ENCODE assay signal across 10 cellular contexts in genomic region chr7:135238112-135238744, GRCh38. TPM values are rescaled to one million over a fixed set of nuclear protein-coding genes. Genes with fewer than 3 reads are reported as not detected.
A peak's percentile ranks its signal among the peaks of the same experiment; 100 is the strongest.
DNase-seq lines count a peak whose midpoint lies in the region; ATAC-seq and TF ChIP-seq lines count a peak whose summit lies in the region.
"Had no signal": no experiment of that assay in that cellular context is flagged by ENCODE, and none has a peak within 500 bp of the region (broad histone marks: within the 10 kb centered on the region; RNA-seq: fewer than 3 reads in every experiment).

No MANE protein-coding gene starts in this region.

- WGBS in heart right ventricle, 2 donors, result 83 to 89% methylated on average over 11 of the region's 11 CpGs
- 86 to 91% (median 87%) methylated on average over 11 of the region's 11 CpGs for WGBS in heart left ventricle, 4 donors
- 85% methylated on average over 6 to 11 of the region's 11 CpGs for WGBS in tibial nerve, 2 donors

- H3K36me3 ChIP-seq in heart right ventricle (no peaks in the 10 kb centered on the region), heart left ventricle (no peaks in the 10 kb centered on the region), OCI-LY7 (ENCODE audit: insufficient read depth, low read length) (no peaks in the 10 kb centered on the region), thoracic aorta (no peaks in the 10 kb centered on the region), tibial nerve (no peaks in the 10 kb centered on the region)

- BruUV-seq in OCI-LY7 (replicated peaks; lab: Mats Ljungman, UMichigan), result no TSS peak

- H3K4me2 ChIP-seq in OCI-LY7 (ENCODE audit: low read length), result no peak overlapping the region

- H3K27me3 ChIP-seq in heart right ventricle, result no peaks in the 10 kb centered on the region
- H3K27me3 ChIP-seq in heart left ventricle, result peaks cover 0 to 4% (median 0%) of the 10 kb centered on the region in 9 donors
- H3K27me3 ChIP-seq in thoracic aorta (replicated peaks; ENCODE audit: insufficient read depth), result no peaks in the 10 kb centered on the region
- H3K27me3 ChIP-seq in tibial nerve, result no peaks in the 10 kb centered on the region

- CTCF ChIA-PET in OCI-LY7 (lab: Charles Lee; ENCODE audit: unreplicated experiment), result no interaction called here

- peak in 5 of 9 donors; percentile 9 to 36 (median 16) for TF ChIP-seq CTCF in heart right ventricle (IDR thresholded peaks at IDR 0.05)
- peak in 5 of 12 donors; percentile 13 to 27 (median 14) for TF ChIP-seq CTCF in heart left ventricle (IDR thresholded peaks at IDR 0.05)
- TF ChIP-seq CTCF in OCI-LY7 (conservative IDR thresholded peaks at IDR 0.05; ENCODE audit: low read length), result peak; percentile 79
- TF ChIP-seq CTCF in epithelial cell of proximal tubule (conservative IDR thresholded peaks at IDR 0.05; ENCODE audit: low read depth, low read length), result peak; percentile 70
- TF ChIP-seq CTCF in thoracic aorta (IDR thresholded peaks at IDR 0.05), result peak; percentile 15
- TF ChIP-seq CTCF in tibial nerve (IDR thresholded peaks at IDR 0.05), result no peak

- TF ChIP-seq POLR2A in heart left ventricle (IDR thresholded peaks at IDR 0.05) (no peak), tibial nerve (IDR thresholded peaks at IDR 0.05) (no peak)

- H3K9me3 ChIP-seq in heart right ventricle, result no peaks in the 10 kb centered on the region
- H3K9me3 ChIP-seq in heart left ventricle, result no peaks in the 10 kb centered on the region
- no peaks in the 10 kb centered on the region for H3K9me3 ChIP-seq in OCI-LY7 (ENCODE audit: low read length)
- H3K9me3 ChIP-seq in thoracic aorta, result no peaks in the 10 kb centered on the region
- no peaks in the 10 kb centered on the region for H3K9me3 ChIP-seq in tibial nerve

- no peaks in the 10 kb centered on the region for H4K20me1 ChIP-seq in OCI-LY7 (ENCODE audit: insufficient read depth, low read length)

- intact Hi-C loops in heart right ventricle (cut with DNase I) (no loop called here), heart left ventricle (cut with DNase I) (no loop called here), OCI-LY7 (cut with micrococcal nuclease; ENCODE audit: unreplicated experiment) (no loop called here)

- no peaks in the 10 kb centered on the region for H3K79me2 ChIP-seq in OCI-LY7 (ENCODE audit: insufficient read depth, low read depth, low read length)

- H3K27ac ChIP-seq in heart right ventricle, result no peak overlapping the region
- H3K27ac ChIP-seq in heart left ventricle, result no peak overlapping the region
- no peak overlapping the region for H3K27ac ChIP-seq in OCI-LY7 (ENCODE audit: low read depth, low read length, poor library complexity, severe bottlenecking)
- H3K27ac ChIP-seq in thoracic aorta, result no peak overlapping the region
- H3K27ac ChIP-seq in tibial nerve, result no peak overlapping the region

- no peak for ATAC-seq in heart right ventricle
- no peak for ATAC-seq in heart left ventricle
- ATAC-seq in thoracic aorta (ENCODE audit: insufficient number of reproducible peaks, low FRiP score, low read depth), result no peak

- no peak for TF ChIP-seq EP300 in tibial nerve (IDR thresholded peaks at IDR 0.05)

- POLR2A ChIA-PET in OCI-LY7 (lab: Charles Lee), result interaction anchor here (0.7 kb wide), 1 partner anchor 50 kb away, joined by 3 read pairs; no protein-coding TSS in a partner anchor

- H3K4me3 ChIP-seq in heart right ventricle (no peak overlapping the region), heart left ventricle (no peak overlapping the region), OCI-LY7 (ENCODE audit: low read depth, low read length, poor library complexity, severe bottlenecking) (no peak overlapping the region), epithelial cell of proximal tubule (ENCODE audit: low read depth, low read length) (no peak overlapping the region), thoracic aorta (no peak overlapping the region), tibial nerve (no peak overlapping the region)

- no peaks in the 10 kb centered on the region; the same call in 1 of the 2 replicates for H3K9me2 ChIP-seq in OCI-LY7 (ENCODE audit: insufficient read depth, low read length)

- H2AFZ ChIP-seq in OCI-LY7 (ENCODE audit: low read length), result no peak overlapping the region

- no peaks in the 10 kb centered on the region for H3K4me1 ChIP-seq in heart right ventricle
- no peaks in the 10 kb centered on the region for H3K4me1 ChIP-seq in heart left ventricle
- H3K4me1 ChIP-seq in OCI-LY7 (ENCODE audit: insufficient read depth, low read length, poor library complexity, severe bottlenecking), result no peaks in the 10 kb centered on the region
- no peaks in the 10 kb centered on the region for H3K4me1 ChIP-seq in thoracic aorta (ENCODE audit: control insufficient read depth in 1 of 2, low read depth in 2 of 2)
- no peaks in the 10 kb centered on the region for H3K4me1 ChIP-seq in tibial nerve

- DNase-seq in heart right ventricle (no peak), heart left ventricle (no peak), OCI-LY7 (ENCODE audit: low spot score) (peak; percentile 14), epithelial cell of proximal tubule (ENCODE audit: low read depth) (no peak), thoracic aorta (ENCODE audit: low spot score) (no peak), T-helper 9 cell (no peak), SKM-1 treated with dmso at 0.1 percent for 144 hours (lab: John Stamatoyannopoulos, UW; ENCODE audit: unreplicated experiment) (no peak), tibial nerve (ENCODE audit: low spot score in 2 of 2) (no peak)
- DNase-seq: activated CD4-positive, CD25-positive, alpha-beta regulatory T cell treated with anti-CD3 and anti-CD28 coated beads, Interleukin-2, amount 50 U/mL, for 72 hours had no signal

RNA-seq across cellular contexts. Expression of gene STRA8, which starts 4.6 kb away (rescaled TPM):
- total RNA-seq in heart right ventricle (not detected), heart left ventricle (not detected), OCI-LY7 (2022) (not detected in 2 replicates), epithelial cell of proximal tubule (not detected in 2 replicates), thoracic aorta (not detected), tibial nerve (not detected)
- polyA plus RNA-seq in heart right ventricle (not detected), heart left ventricle (not detected)
- total RNA-seq in OCI-LY7 (2014; rRNA removed; shearing (Covaris generic)), result not detected in 2 replicates
- total RNA-seq: dermis microvascular lymphatic vessel endothelial cell had no signal

RNA-seq across cellular contexts. Expression of gene WDR91, which starts 26.9 kb away (rescaled TPM):
- total RNA-seq in heart right ventricle, result 10 to 100 TPM in 1 of 10 donors, 1 to 10 TPM in 9; 3.0 to 10.4 (median 5.9) TPM
- 1 to 10 TPM; 3.7 to 8.6 TPM for polyA plus RNA-seq in heart right ventricle
- 10 to 100 TPM in 1 of 9 donors, 1 to 10 TPM in 8; 3.4 to 11.4 (median 5.8) TPM for total RNA-seq in heart left ventricle
- polyA plus RNA-seq in heart left ventricle, result 1 to 10 TPM; 3.0 to 4.4 TPM
- total RNA-seq in OCI-LY7 (2014; rRNA removed; shearing (Covaris generic)), result 12.5 and 13.6 TPM in 2 replicates
- total RNA-seq in OCI-LY7 (2022), result 17.1 and 24.7 TPM in 2 replicates
- total RNA-seq in epithelial cell of proximal tubule, result 8.7 and 16.3 TPM in 2 replicates
- 10 to 100 TPM; 36.2 to 78.3 TPM for total RNA-seq in thoracic aorta
- total RNA-seq in tibial nerve, result 10 to 100 TPM; 20.7 to 82.2 (median 32.6) TPM

Comparison
In these comparisons a context has a peak if more than half of its experiments do, and no peak if none do; other contexts are left out.
1. CTCF ChIP-seq: peak in heart right ventricle (5 of 9), OCI-LY7 (single experiment), epithelial cell of proximal tubule (single experiment) and thoracic aorta (single experiment); none in tibial nerve (0 of 5).